5 cellular contexts compared by ENCODE assay signal in genomic region chr6:63193324-63193723, GRCh38. TPM values are rescaled to one million over a fixed set of nuclear protein-coding genes. Genes with fewer than 3 reads are reported as not detected.
"Had no signal": no experiment of that assay in that cellular context is flagged by ENCODE, and none has a peak within 500 bp of the region (broad histone marks: within the 10 kb centered on the region; RNA-seq: fewer than 3 reads in every experiment).

No MANE protein-coding gene starts in this region.

- H3K27ac Mint-ChIP-seq: IgD-negative memory B cell had no signal

- H3K4me3 Mint-ChIP-seq: IgD-negative memory B cell had no signal

- DNase-seq: IMR-90 had no signal

- H3K36me3 Mint-ChIP-seq: IgD-negative memory B cell had no signal

- ATAC-seq: HepG2, K562 had no signal

- H3K4me3 ChIP-seq: K562 had no signal

- H3K4me1 Mint-ChIP-seq: IgD-negative memory B cell had no signal

- H3K27me3 Mint-ChIP-seq: IgD-negative memory B cell had no signal

- H3K27ac ChIP-seq: HL-60 had no signal

RNA-seq across cellular contexts. Expression of gene FKBP1C, which starts 17.9 kb away (rescaled TPM):
- polyA plus RNA-seq: IgD-negative memory B cell had no signal
